ENCODE assay signal across 1 cellular context in the genomic region with DNA sequence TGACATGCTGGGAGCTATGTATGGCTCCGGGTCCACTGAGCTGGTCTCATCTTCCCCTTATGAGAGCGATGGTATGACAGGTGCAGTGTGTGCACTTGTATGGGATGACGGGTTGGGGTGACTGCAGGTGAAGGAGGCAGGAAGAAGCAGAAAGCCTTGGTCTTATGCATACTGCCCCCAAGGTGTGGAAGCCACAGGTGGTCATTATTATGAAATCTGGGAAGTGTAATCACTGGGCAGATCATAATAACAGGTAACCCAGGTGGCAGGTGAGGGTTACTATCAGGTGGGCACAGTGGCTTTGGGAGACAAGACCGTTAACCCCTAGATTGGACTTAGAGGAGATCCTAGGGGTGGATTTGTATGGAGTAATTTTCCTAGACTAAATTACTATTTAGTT.
TF ChIP-seq lines count a peak whose summit lies in the region.

No MANE protein-coding gene starts in this region.

TF ChIP-seq in H1, 55 proteins besides CTCF, POLR2A, EP300 and RAD21:
- no peak for TF ChIP-seq CBX8 (IDR thresholded peaks at IDR 0.05; ENCODE audit: borderline replicate concordance, low read depth, low read length)
- no peak for TF ChIP-seq TEAD4 (IDR thresholded peaks at IDR 0.05; ENCODE audit: low read depth, low read length)
- TF ChIP-seq CREB1 (IDR thresholded peaks at IDR 0.05) = no peak
- no peak for TF ChIP-seq CTBP2 (IDR thresholded peaks at IDR 0.05; ENCODE audit: borderline replicate concordance, insufficient read depth, insufficient read length, low read length)
- no peak for TF ChIP-seq KDM1A (IDR thresholded peaks at IDR 0.05; ENCODE audit: borderline replicate concordance, low read length)
- no peak for TF ChIP-seq JUN (IDR thresholded peaks at IDR 0.05; ENCODE audit: low read depth, low read length)
